In the genomic region with DNA sequence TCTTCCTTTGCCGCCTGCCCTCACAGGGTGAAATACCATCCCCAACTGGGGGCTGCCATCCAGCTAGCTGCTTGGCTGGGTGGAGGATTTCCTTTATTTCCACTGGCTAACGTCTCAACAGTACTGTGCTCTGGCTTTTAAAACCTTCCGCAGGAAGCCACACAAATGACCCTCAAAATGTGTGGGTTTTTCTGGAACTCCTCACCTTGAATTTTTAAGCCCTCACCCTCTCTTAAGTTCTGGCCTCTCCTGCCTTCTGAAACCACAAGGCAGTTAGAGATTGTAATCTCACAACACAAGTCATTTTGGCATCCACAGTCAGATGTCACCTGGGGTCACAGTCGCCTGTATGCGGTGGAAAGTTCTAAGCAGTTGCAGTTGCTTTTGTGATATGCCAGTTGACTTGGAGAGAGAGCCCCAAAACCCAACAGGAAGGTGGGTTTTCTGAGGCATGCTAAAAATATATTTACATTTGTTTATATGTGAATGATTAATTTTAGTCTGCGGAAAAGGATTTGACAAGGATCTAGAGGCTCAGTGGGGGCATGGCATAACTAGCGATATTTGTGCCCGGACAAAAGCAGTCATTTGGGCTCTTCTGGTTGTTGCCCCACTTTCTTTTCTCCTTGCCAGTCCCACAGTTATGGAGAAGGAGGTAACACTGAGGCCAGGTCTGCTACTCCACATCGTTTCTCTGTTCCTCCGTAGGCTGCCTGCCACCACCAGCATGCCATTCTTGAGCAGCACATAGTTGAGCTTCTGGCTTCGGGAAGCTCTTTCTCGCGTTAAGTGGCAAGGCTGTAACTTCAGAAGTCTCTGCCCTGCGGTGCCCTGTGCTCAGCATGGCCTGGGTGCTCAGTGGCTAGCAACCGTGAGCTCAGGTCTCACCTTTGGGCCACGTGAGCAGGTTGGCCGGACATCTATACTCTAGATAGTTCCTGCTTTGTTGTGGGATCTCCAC, we compare ENCODE assay signal across 9 cellular contexts.
DNase-seq lines count a peak whose midpoint lies in the region; ATAC-seq and TF ChIP-seq lines count a peak whose summit lies in the region.
"Had no signal": no experiment of that assay in that cellular context is flagged by ENCODE, and none has a peak within 500 bp of the region (broad histone marks: within the 10 kb centered on the region; RNA-seq: fewer than 3 reads in every experiment).

No MANE protein-coding gene starts in this region.

- H3K4me1 Mint-ChIP-seq in CD4-positive, alpha-beta T cell (ENCODE audit: low read depth), result peaks cover 65% of the 10 kb centered on the region
- H3K4me1 Mint-ChIP-seq in GM23338, result peaks cover 23% of the 10 kb centered on the region

- peak overlapping the region; percentile 54 for H3K4me3 Mint-ChIP-seq in CD4-positive, alpha-beta T cell
- H3K4me3 Mint-ChIP-seq in GM23338, result no peak overlapping the region
- H3K4me3 Mint-ChIP-seq: nephron progenitor cell had no signal

- no peak overlapping the region for H3K27ac ChIP-seq in CD4-positive, alpha-beta T cell (ENCODE audit: low read depth, low read length)
- no peak overlapping the region for H3K27ac ChIP-seq in left ventricle myocardium inferior (replicated peaks)
- no peak overlapping the region for H3K27ac ChIP-seq in GM23338 (ENCODE audit: low read depth)

- no peaks in the 10 kb centered on the region for H3K27me3 Mint-ChIP-seq in CD4-positive, alpha-beta T cell
- peaks cover 10% of the 10 kb centered on the region for H3K27me3 Mint-ChIP-seq in GM23338 (ENCODE audit: insufficient read depth, low read depth, poor library complexity)

- H3K79me2 ChIP-seq in GM23338 (replicated peaks; ENCODE audit: insufficient read depth), result no peaks in the 10 kb centered on the region

- H3K4me3 ChIP-seq in left ventricle myocardium inferior, result no peak overlapping the region
- H3K4me3 ChIP-seq in GM23338, result no peak overlapping the region

- ATAC-seq in CD4-positive, alpha-beta T cell (ENCODE audit: poor library complexity), result peak; percentile 75
- peak; percentile 82 for ATAC-seq in HG02981 (IDR thresholded peaks at IDR 0.05; ENCODE audit: unreplicated experiment)
- no peak for ATAC-seq in HG02885 (IDR thresholded peaks at IDR 0.05; ENCODE audit: poor library complexity, unreplicated experiment)
- no peak for ATAC-seq in GM23338

- peaks cover 15% of the 10 kb centered on the region; the same call in 1 of the 2 replicates for H3K9me2 ChIP-seq in GM23338 (ENCODE audit: insufficient read depth)

- no peak overlapping the region for H3K4me2 ChIP-seq in GM23338

- H3F3A ChIP-seq in GM23338 (replicated peaks; ENCODE audit: low read depth), result no peaks in the 10 kb centered on the region

- POLR2A ChIA-PET in CD4-positive, alpha-beta T cell (lab: Charles Lee), result no interaction called here

- H3K9me3 Mint-ChIP-seq in CD4-positive, alpha-beta T cell, result peaks cover 2% of the 10 kb centered on the region
- peaks cover 10% of the 10 kb centered on the region for H3K9me3 Mint-ChIP-seq in GM23338

- peak in 6 of 10 experiments; percentile 5 to 43 (median 14) for DNase-seq in CD4-positive, alpha-beta T cell
- peak; percentile 27 for DNase-seq in activated CD4-positive, alpha-beta T cell treated with anti-CD3 and anti-CD28 coated beads, Interleukin-2, amount 50 U/mL, for 4 hours
- peak; percentile 14 for DNase-seq in inferior parietal cortex (ENCODE audit: extremely low spot score)
- DNase-seq in left ventricle myocardium inferior, result no peak
- DNase-seq in cortex of kidney (lab: John Stamatoyannopoulos, UW), result no peak
- DNase-seq in GM23338 (ENCODE audit: low spot score), result no peak
- DNase-seq: nephron progenitor cell had no signal

- no peak for TF ChIP-seq CTCF in CD4-positive, alpha-beta T cell (IDR thresholded peaks at IDR 0.05)
- TF ChIP-seq CTCF in left ventricle myocardium inferior (IDR thresholded peaks at IDR 0.05; ENCODE audit: borderline replicate concordance), result no peak
- TF ChIP-seq CTCF in GM23338 (conservative IDR thresholded peaks at IDR 0.05; ENCODE audit: low read depth in 2 of 2), result no peak

- intact Hi-C loops in CD4-positive, alpha-beta T cell (cut with DNase I, micrococcal nuclease), result no loop called here
- intact Hi-C loops in left ventricle myocardium inferior (cut with micrococcal nuclease), result no loop called here

- H3K36me3 Mint-ChIP-seq in CD4-positive, alpha-beta T cell (ENCODE audit: low read depth), result no peaks in the 10 kb centered on the region
- H3K36me3 Mint-ChIP-seq in GM23338 (ENCODE audit: low read depth), result peaks cover 10% of the 10 kb centered on the region

- CTCF ChIA-PET in CD4-positive, alpha-beta T cell (lab: Charles Lee), result interaction anchor here (0.6 kb wide), 1 partner anchor 829 kb away, joined by 3 read pairs; no protein-coding TSS in a partner anchor

- H3K36me3 ChIP-seq in left ventricle myocardium inferior (no peaks in the 10 kb centered on the region), GM23338 (ENCODE audit: insufficient read depth) (peaks cover 5% of the 10 kb centered on the region; the same call in 1 of the 2 replicates)

- no peaks in the 10 kb centered on the region for H3K9me3 ChIP-seq in CD4-positive, alpha-beta T cell (ENCODE audit: control insufficient read depth, low read length)
- no peaks in the 10 kb centered on the region for H3K9me3 ChIP-seq in left ventricle myocardium inferior (replicated peaks)

- no peaks in the 10 kb centered on the region for H3K27me3 ChIP-seq in CD4-positive, alpha-beta T cell (ENCODE audit: control insufficient read depth, insufficient read depth, low read length)
- no peaks in the 10 kb centered on the region for H3K27me3 ChIP-seq in left ventricle myocardium inferior (ENCODE audit: low read depth)
- no peaks in the 10 kb centered on the region for H3K27me3 ChIP-seq in GM23338 (ENCODE audit: insufficient read depth)

- H4K20me1 ChIP-seq in GM23338 (replicated peaks; ENCODE audit: insufficient read depth), result no peaks in the 10 kb centered on the region

- H3K27ac Mint-ChIP-seq in CD4-positive, alpha-beta T cell, result peak overlapping the region; percentile 53
- H3K27ac Mint-ChIP-seq in GM23338, result no peak overlapping the region
- H3K27ac Mint-ChIP-seq: nephron progenitor cell had no signal

- H3K4me1 ChIP-seq in left ventricle myocardium inferior (peaks cover 71% of the 10 kb centered on the region), GM23338 (ENCODE audit: insufficient read depth) (peaks cover 7% of the 10 kb centered on the region; the same call in 1 of the 2 replicates)

- H2AFZ ChIP-seq in GM23338, result no peak overlapping the region

TF ChIP-seq in GM23338, 12 proteins besides CTCF, POLR2A, EP300 and RAD21 (continues in another document):
- TF ChIP-seq JUNB (IDR thresholded peaks at IDR 0.05; ENCODE audit: unreplicated experiment) (no peak), EZH2phosphoT487 (IDR thresholded peaks at IDR 0.05; ENCODE audit: unreplicated experiment) (no peak), ZNF462 (CRISPR knock-in tag; IDR thresholded peaks at IDR 0.05) (no peak)

Comparison
In these comparisons a context has a peak if more than half of its experiments do, and no peak if none do; other contexts are left out.
1. ATAC-seq: peak in CD4-positive, alpha-beta T cell (single experiment) and HG02981 (single experiment); none in HG02885 (single experiment) and GM23338 (single experiment).
2. DNase-seq: peak in CD4-positive, alpha-beta T cell (6 of 10), activated CD4-positive, alpha-beta T cell treated with anti-CD3 and anti-CD28 coated beads, Interleukin-2, amount 50 U/mL, for 4 hours (2 of 2) and inferior parietal cortex (single experiment); none in left ventricle myocardium inferior (single experiment), cortex of kidney (single experiment) and GM23338 (single experiment).